Comparison of ENCODE assay signal across 27 cellular contexts in genomic region chr10:86591436-86591835, GRCh38.
"Had no signal": no experiment of that assay in that cellular context is flagged by ENCODE, and none has a peak within 500 bp of the region (broad histone marks: within the 10 kb centered on the region; RNA-seq: fewer than 3 reads in every experiment).

No MANE protein-coding gene starts in this region.

- H3K9me3 ChIP-seq: neutrophil, pancreas, prostate gland, right atrium auricular region, right lobe of liver, sigmoid colon, stomach, thoracic aorta, thyroid gland, tibial nerve, upper lobe of left lung, vagina had no signal

- H3K27me3 ChIP-seq: neural progenitor cell, pancreas, right atrium auricular region, right lobe of liver, sigmoid colon, stomach, thyroid gland, tibial nerve, upper lobe of left lung, vagina had no signal

- H3K4me1 Mint-ChIP-seq: natural killer cell; neural progenitor cell; stimulated activated effector memory CD8-positive, alpha-beta T cell treated with anti-CD3 and anti-CD28 coated beads, Interleukin-12 subunit alpha, Interleukin-12 subunit beta, amount 100 ng/mL, for 72 hours; stimulated activated naive B cell treated with anti-CD40 and anti-IgM and Interleukin-4, amounts not matched to agents 10 μg/mL and 1 μg/mL and 100 μg/mL, for 72 hours had no signal

- H3K4me1 ChIP-seq: neural progenitor cell, pancreas, prostate gland, right atrium auricular region, sigmoid colon, thyroid gland, tibial nerve, upper lobe of left lung, vagina had no signal

- H3K27ac ChIP-seq: neural progenitor cell, neutrophil, pancreas, prostate gland, right atrium auricular region, right lobe of liver, sigmoid colon, stomach, thoracic aorta, thyroid gland, tibial nerve, upper lobe of left lung, vagina had no signal

- H3K27me3 Mint-ChIP-seq: stimulated activated naive CD8-positive, alpha-beta T cell treated with anti-CD3 and anti-CD28 coated beads, Interleukin-15, Interleukin-2, amounts not matched to agents 100 ng/mL and 50 ng/mL, for 24 hours had no signal

- H3K4me3 Mint-ChIP-seq: natural killer cell; nephron; neural progenitor cell; stimulated activated effector memory CD8-positive, alpha-beta T cell treated with anti-CD3 and anti-CD28 coated beads, Interleukin-12 subunit alpha, Interleukin-12 subunit beta, amount 100 ng/mL, for 72 hours; stimulated activated naive B cell treated with anti-CD40 and anti-IgM and Interleukin-4, amounts not matched to agents 10 μg/mL and 1 μg/mL and 100 μg/mL, for 72 hours; stimulated activated naive CD8-positive, alpha-beta T cell treated with anti-CD3 and anti-CD28 coated beads, Interleukin-15, Interleukin-2, amounts not matched to agents 100 ng/mL and 50 ng/mL, for 24 hours had no signal

- DNase-seq: natural killer cell; nucleus accumbens; pancreas; retina; right lobe of liver; sigmoid colon; small intestine; stimulated activated CD4-positive, alpha-beta T cell treated with anti-CD3 and anti-CD28 coated beads, Interleukin-15, amount 100 ng/mL, for 24 hours; stimulated activated CD4-positive, alpha-beta T cell treated with anti-CD3 and anti-CD28 coated beads, Interleukin-2, amount 100 ng/mL, for 24 hours; stimulated activated CD4-positive, alpha-beta T cell treated with anti-CD3 and anti-CD28 coated beads, Interleukin-2, amount 100 ng/mL, for 48 hours; stimulated activated CD4-positive, alpha-beta T cell treated with anti-CD3 and anti-CD28 coated beads, Interleukin-4, amount 100 ng/mL, for 24 hours; stimulated activated naive B cell treated with anti-CD40 and anti-IgM and Interleukin-4, amounts not matched to agents 10 μg/mL and 1 μg/mL and 100 μg/mL, for 72 hours; stimulated activated naive CD4-positive, alpha-beta T cell treated with Interleukin-2 at 50 U/mL for 16 hours; stomach; thyroid gland; trophoblast cell; upper lobe of left lung had no signal

- H3K36me3 Mint-ChIP-seq: natural killer cell; neural progenitor cell; stimulated activated effector memory CD8-positive, alpha-beta T cell treated with anti-CD3 and anti-CD28 coated beads, Interleukin-12 subunit alpha, Interleukin-12 subunit beta, amount 100 ng/mL, for 72 hours; stimulated activated naive B cell treated with anti-CD40 and anti-IgM and Interleukin-4, amounts not matched to agents 10 μg/mL and 1 μg/mL and 100 μg/mL, for 72 hours had no signal

- H3K4me2 ChIP-seq: neural progenitor cell had no signal

- ATAC-seq: natural killer cell; stimulated activated naive B cell treated with anti-CD40 and anti-IgM and Interleukin-4, amounts not matched to agents 10 μg/mL and 1 μg/mL and 100 μg/mL, for 72 hours had no signal

- H3K9me3 Mint-ChIP-seq: natural killer cell; nephron; neural progenitor cell; stimulated activated effector memory CD8-positive, alpha-beta T cell treated with anti-CD3 and anti-CD28 coated beads, Interleukin-12 subunit alpha, Interleukin-12 subunit beta, amount 100 ng/mL, for 72 hours; stimulated activated naive B cell treated with anti-CD40 and anti-IgM and Interleukin-4, amounts not matched to agents 10 μg/mL and 1 μg/mL and 100 μg/mL, for 72 hours; stimulated activated naive CD8-positive, alpha-beta T cell treated with anti-CD3 and anti-CD28 coated beads, Interleukin-15, Interleukin-2, amounts not matched to agents 100 ng/mL and 50 ng/mL, for 24 hours had no signal

- H3K9ac ChIP-seq: neural progenitor cell had no signal

- H3K27ac Mint-ChIP-seq: natural killer cell; nephron; neural progenitor cell; stimulated activated effector memory CD8-positive, alpha-beta T cell treated with anti-CD3 and anti-CD28 coated beads, Interleukin-12 subunit alpha, Interleukin-12 subunit beta, amount 100 ng/mL, for 72 hours; stimulated activated naive B cell treated with anti-CD40 and anti-IgM and Interleukin-4, amounts not matched to agents 10 μg/mL and 1 μg/mL and 100 μg/mL, for 72 hours; stimulated activated naive CD8-positive, alpha-beta T cell treated with anti-CD3 and anti-CD28 coated beads, Interleukin-15, Interleukin-2, amounts not matched to agents 100 ng/mL and 50 ng/mL, for 24 hours had no signal

- H2AFZ ChIP-seq: neural progenitor cell had no signal

- H3K36me3 ChIP-seq: neural progenitor cell, neutrophil, pancreas, prostate gland, right atrium auricular region, right lobe of liver, sigmoid colon, stomach, thoracic aorta, thyroid gland, tibial nerve, upper lobe of left lung, vagina had no signal

- H3K4me3 ChIP-seq: neural progenitor cell, pancreas, prostate gland, right atrium auricular region, right lobe of liver, sigmoid colon, stomach, thoracic aorta, thyroid gland, tibial nerve, upper lobe of left lung, vagina had no signal
